Comparison of ENCODE assay signal across 1 cellular context in the genomic region with DNA sequence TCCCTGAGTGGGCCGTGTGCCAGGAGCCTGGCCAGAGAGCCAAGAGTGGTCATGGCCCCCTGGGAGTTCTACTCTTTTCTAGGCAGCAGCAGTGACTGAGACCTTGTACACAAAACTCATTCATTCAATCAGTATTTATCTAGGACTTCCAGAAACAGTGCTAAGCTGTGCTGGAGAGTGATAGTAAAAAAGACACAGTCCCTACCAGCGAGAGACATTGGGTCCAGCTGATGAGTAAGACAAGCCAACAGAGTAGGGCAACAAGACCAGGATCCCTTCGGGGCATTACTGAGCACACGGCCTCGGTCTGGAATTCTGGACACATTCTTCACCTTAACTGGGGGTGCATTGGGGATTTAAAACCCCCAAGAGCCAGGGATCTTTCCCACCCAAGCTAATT.
TF ChIP-seq lines count a peak whose summit lies in the region.

No MANE protein-coding gene starts in this region.

TF ChIP-seq in K562, 482 proteins besides CTCF, POLR2A, EP300 and RAD21 (continued from another document):
- TF ChIP-seq, protein P1, sequence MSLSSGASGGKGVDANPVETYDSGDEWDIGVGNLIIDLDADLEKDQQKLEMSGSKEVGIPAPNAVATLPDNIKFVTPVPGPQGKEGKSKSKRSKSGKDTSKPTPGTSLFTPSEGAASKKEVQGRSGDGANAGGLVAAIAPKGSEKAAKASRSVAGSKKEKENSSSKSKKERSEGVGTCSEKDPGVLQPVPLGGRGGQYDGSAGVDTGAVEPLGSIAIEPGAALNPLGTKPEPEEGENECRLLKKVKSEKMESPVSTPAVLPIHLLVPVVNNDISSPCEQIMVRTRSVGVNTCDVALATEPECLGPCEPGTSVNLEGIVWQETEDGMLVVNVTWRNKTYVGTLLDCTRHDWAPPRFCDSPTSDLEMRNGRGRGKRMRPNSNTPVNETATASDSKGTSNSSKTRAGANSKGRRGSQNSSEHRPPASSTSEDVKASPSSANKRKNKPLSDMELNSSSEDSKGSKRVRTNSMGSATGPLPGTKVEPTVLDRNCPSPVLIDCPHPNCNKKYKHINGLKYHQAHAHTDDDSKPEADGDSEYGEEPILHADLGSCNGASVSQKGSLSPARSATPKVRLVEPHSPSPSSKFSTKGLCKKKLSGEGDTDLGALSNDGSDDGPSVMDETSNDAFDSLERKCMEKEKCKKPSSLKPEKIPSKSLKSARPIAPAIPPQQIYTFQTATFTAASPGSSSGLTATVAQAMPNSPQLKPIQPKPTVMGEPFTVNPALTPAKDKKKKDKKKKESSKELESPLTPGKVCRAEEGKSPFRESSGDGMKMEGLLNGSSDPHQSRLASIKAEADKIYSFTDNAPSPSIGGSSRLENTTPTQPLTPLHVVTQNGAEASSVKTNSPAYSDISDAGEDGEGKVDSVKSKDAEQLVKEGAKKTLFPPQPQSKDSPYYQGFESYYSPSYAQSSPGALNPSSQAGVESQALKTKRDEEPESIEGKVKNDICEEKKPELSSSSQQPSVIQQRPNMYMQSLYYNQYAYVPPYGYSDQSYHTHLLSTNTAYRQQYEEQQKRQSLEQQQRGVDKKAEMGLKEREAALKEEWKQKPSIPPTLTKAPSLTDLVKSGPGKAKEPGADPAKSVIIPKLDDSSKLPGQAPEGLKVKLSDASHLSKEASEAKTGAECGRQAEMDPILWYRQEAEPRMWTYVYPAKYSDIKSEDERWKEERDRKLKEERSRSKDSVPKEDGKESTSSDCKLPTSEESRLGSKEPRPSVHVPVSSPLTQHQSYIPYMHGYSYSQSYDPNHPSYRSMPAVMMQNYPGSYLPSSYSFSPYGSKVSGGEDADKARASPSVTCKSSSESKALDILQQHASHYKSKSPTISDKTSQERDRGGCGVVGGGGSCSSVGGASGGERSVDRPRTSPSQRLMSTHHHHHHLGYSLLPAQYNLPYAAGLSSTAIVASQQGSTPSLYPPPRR (CRISPR knock-in tag; IDR thresholded peaks at IDR 0.05; ENCODE audit: borderline replicate concordance) = no peak
- TF ChIP-seq ZNF436 (CRISPR knock-in tag; IDR thresholded peaks at IDR 0.05) = no peak
- TF ChIP-seq ZNF140 (CRISPR knock-in tag; IDR thresholded peaks at IDR 0.05) = no peak
- TF ChIP-seq NCOA6 (IDR thresholded peaks at IDR 0.05) = no peak
- TF ChIP-seq CSDE1 (IDR thresholded peaks at IDR 0.05) = no peak
- TF ChIP-seq YBX1 (IDR thresholded peaks at IDR 0.05) = no peak
- TF ChIP-seq, protein P2, sequence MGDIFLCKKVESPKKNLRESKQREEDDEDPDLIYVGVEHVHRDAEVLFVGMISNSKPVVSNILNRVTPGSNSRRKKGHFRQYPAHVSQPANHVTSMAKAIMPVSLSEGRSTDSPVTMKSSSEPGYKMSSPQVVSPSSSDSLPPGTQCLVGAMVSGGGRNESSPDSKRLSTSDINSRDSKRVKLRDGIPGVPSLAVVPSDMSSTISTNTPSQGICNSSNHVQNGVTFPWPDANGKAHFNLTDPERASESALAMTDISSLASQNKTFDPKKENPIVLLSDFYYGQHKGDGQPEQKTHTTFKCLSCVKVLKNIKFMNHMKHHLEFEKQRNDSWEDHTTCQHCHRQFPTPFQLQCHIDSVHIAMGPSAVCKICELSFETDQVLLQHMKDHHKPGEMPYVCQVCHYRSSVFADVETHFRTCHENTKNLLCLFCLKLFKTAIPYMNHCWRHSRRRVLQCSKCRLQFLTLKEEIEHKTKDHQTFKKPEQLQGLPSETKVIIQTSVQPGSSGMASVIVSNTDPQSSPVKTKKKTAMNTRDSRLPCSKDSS (IDR thresholded peaks at IDR 0.05; ENCODE audit: low read depth, partially characterized antibody) = no peak
- no peak for TF ChIP-seq NFE2 (IDR thresholded peaks at IDR 0.05; ENCODE audit: low read depth)
- TF ChIP-seq ZNF695 (CRISPR knock-in tag; IDR thresholded peaks at IDR 0.05) = no peak
- TF ChIP-seq GTF2F1 (IDR thresholded peaks at IDR 0.05; ENCODE audit: low read depth, low read length) = no peak
- TF ChIP-seq, protein P3, sequence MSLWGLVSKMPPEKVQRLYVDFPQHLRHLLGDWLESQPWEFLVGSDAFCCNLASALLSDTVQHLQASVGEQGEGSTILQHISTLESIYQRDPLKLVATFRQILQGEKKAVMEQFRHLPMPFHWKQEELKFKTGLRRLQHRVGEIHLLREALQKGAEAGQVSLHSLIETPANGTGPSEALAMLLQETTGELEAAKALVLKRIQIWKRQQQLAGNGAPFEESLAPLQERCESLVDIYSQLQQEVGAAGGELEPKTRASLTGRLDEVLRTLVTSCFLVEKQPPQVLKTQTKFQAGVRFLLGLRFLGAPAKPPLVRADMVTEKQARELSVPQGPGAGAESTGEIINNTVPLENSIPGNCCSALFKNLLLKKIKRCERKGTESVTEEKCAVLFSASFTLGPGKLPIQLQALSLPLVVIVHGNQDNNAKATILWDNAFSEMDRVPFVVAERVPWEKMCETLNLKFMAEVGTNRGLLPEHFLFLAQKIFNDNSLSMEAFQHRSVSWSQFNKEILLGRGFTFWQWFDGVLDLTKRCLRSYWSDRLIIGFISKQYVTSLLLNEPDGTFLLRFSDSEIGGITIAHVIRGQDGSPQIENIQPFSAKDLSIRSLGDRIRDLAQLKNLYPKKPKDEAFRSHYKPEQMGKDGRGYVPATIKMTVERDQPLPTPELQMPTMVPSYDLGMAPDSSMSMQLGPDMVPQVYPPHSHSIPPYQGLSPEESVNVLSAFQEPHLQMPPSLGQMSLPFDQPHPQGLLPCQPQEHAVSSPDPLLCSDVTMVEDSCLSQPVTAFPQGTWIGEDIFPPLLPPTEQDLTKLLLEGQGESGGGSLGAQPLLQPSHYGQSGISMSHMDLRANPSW (CRISPR knock-in tag; IDR thresholded peaks at IDR 0.05) = no peak
- TF ChIP-seq ZNF184 (CRISPR knock-in tag; IDR thresholded peaks at IDR 0.05) = no peak
- TF ChIP-seq, protein P4, sequence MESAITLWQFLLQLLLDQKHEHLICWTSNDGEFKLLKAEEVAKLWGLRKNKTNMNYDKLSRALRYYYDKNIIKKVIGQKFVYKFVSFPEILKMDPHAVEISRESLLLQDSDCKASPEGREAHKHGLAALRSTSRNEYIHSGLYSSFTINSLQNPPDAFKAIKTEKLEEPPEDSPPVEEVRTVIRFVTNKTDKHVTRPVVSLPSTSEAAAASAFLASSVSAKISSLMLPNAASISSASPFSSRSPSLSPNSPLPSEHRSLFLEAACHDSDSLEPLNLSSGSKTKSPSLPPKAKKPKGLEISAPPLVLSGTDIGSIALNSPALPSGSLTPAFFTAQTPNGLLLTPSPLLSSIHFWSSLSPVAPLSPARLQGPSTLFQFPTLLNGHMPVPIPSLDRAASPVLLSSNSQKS (CRISPR knock-in tag; IDR thresholded peaks at IDR 0.05) = no peak
- TF ChIP-seq NR2F6 (CRISPR knock-in tag; IDR thresholded peaks at IDR 0.05) = no peak
- no peak for TF ChIP-seq ZNF77 (CRISPR knock-in tag; IDR thresholded peaks at IDR 0.05)
- TF ChIP-seq, protein P5, sequence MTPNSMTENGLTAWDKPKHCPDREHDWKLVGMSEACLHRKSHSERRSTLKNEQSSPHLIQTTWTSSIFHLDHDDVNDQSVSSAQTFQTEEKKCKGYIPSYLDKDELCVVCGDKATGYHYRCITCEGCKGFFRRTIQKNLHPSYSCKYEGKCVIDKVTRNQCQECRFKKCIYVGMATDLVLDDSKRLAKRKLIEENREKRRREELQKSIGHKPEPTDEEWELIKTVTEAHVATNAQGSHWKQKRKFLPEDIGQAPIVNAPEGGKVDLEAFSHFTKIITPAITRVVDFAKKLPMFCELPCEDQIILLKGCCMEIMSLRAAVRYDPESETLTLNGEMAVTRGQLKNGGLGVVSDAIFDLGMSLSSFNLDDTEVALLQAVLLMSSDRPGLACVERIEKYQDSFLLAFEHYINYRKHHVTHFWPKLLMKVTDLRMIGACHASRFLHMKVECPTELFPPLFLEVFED (CRISPR knock-in tag; conservative IDR thresholded peaks at IDR 0.05) = no peak
- TF ChIP-seq RBM15 (IDR thresholded peaks at IDR 0.05; ENCODE audit: insufficient read depth, low read length) = no peak
- TF ChIP-seq HDAC1 (IDR thresholded peaks at IDR 0.05) = no peak
- no peak for TF ChIP-seq ADNP (tag; IDR thresholded peaks at IDR 0.05)
- no peak for TF ChIP-seq ZNF668 (CRISPR knock-in tag; IDR thresholded peaks at IDR 0.05)
- no peak for TF ChIP-seq KLF10 (CRISPR knock-in tag; IDR thresholded peaks at IDR 0.05)
- TF ChIP-seq ZKSCAN1 (IDR thresholded peaks at IDR 0.05; ENCODE audit: low read depth, low read length) = peak; percentile 93
- no peak for TF ChIP-seq NR2C1 (IDR thresholded peaks at IDR 0.05)
- TF ChIP-seq NR2C1 (tag; IDR thresholded peaks at IDR 0.05) = no peak
- TF ChIP-seq CBFB (CRISPR knock-in tag; IDR thresholded peaks at IDR 0.05) = no peak
- peak; percentile 59 to 61; a peak in 3 of 4 replicates for TF ChIP-seq KDM1A (IDR thresholded peaks at IDR 0.05)
- TF ChIP-seq SMARCA5 (IDR thresholded peaks at IDR 0.05) = no peak
- no peak for TF ChIP-seq ZNF239 (CRISPR knock-in tag; IDR thresholded peaks at IDR 0.05)
- TF ChIP-seq NR3C1 (CRISPR knock-in tag; IDR thresholded peaks at IDR 0.05) = no peak
- no peak for TF ChIP-seq ZNF780A (CRISPR knock-in tag; IDR thresholded peaks at IDR 0.05)
- no peak for TF ChIP-seq TRIM28 (IDR thresholded peaks at IDR 0.05)
- TF ChIP-seq, protein P6, sequence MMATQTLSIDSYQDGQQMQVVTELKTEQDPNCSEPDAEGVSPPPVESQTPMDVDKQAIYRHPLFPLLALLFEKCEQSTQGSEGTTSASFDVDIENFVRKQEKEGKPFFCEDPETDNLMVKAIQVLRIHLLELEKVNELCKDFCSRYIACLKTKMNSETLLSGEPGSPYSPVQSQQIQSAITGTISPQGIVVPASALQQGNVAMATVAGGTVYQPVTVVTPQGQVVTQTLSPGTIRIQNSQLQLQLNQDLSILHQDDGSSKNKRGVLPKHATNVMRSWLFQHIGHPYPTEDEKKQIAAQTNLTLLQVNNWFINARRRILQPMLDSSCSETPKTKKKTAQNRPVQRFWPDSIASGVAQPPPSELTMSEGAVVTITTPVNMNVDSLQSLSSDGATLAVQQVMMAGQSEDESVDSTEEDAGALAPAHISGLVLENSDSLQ (IDR thresholded peaks at IDR 0.05) = no peak
- no peak for TF ChIP-seq ZFP36 (IDR thresholded peaks at IDR 0.05; ENCODE audit: low read depth, low read length, partially characterized antibody)
- TF ChIP-seq, protein P7, sequence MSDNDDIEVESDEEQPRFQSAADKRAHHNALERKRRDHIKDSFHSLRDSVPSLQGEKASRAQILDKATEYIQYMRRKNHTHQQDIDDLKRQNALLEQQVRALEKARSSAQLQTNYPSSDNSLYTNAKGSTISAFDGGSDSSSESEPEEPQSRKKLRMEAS (CRISPR knock-in tag; IDR thresholded peaks at IDR 0.05) = no peak
- no peak for TF ChIP-seq POLR3G (IDR thresholded peaks at IDR 0.05; ENCODE audit: extremely low read depth, insufficient read length, insufficient replicate concordance)
- TF ChIP-seq PHB2 (IDR thresholded peaks at IDR 0.05; ENCODE audit: low read depth) = no peak
- no peak for TF ChIP-seq MCM2 (IDR thresholded peaks at IDR 0.05; ENCODE audit: low read depth)
- TF ChIP-seq BHLHE40 (IDR thresholded peaks at IDR 0.05; ENCODE audit: low read length) = no peak
- TF ChIP-seq, protein P8, sequence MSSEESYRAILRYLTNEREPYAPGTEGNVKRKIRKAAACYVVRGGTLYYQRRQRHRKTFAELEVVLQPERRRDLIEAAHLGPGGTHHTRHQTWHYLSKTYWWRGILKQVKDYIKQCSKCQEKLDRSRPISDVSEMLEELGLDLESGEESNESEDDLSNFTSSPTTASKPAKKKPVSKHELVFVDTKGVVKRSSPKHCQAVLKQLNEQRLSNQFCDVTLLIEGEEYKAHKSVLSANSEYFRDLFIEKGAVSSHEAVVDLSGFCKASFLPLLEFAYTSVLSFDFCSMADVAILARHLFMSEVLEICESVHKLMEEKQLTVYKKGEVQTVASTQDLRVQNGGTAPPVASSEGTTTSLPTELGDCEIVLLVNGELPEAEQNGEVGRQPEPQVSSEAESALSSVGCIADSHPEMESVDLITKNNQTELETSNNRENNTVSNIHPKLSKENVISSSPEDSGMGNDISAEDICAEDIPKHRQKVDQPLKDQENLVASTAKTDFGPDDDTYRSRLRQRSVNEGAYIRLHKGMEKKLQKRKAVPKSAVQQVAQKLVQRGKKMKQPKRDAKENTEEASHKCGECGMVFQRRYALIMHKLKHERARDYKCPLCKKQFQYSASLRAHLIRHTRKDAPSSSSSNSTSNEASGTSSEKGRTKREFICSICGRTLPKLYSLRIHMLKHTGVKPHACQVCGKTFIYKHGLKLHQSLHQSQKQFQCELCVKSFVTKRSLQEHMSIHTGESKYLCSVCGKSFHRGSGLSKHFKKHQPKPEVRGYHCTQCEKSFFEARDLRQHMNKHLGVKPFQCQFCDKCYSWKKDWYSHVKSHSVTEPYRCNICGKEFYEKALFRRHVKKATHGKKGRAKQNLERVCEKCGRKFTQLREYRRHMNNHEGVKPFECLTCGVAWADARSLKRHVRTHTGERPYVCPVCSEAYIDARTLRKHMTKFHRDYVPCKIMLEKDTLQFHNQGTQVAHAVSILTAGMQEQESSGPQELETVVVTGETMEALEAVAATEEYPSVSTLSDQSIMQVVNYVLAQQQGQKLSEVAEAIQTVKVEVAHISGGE (CRISPR knock-in tag; IDR thresholded peaks at IDR 0.05) = no peak
- TF ChIP-seq CBFA2T3 (IDR thresholded peaks at IDR 0.05) = peak; percentile 91
- no peak for TF ChIP-seq RBM25 (IDR thresholded peaks at IDR 0.05; ENCODE audit: low read depth, low read length, severe bottlenecking)
